ENCODE assay signal across 1 cellular context in the genomic region with DNA sequence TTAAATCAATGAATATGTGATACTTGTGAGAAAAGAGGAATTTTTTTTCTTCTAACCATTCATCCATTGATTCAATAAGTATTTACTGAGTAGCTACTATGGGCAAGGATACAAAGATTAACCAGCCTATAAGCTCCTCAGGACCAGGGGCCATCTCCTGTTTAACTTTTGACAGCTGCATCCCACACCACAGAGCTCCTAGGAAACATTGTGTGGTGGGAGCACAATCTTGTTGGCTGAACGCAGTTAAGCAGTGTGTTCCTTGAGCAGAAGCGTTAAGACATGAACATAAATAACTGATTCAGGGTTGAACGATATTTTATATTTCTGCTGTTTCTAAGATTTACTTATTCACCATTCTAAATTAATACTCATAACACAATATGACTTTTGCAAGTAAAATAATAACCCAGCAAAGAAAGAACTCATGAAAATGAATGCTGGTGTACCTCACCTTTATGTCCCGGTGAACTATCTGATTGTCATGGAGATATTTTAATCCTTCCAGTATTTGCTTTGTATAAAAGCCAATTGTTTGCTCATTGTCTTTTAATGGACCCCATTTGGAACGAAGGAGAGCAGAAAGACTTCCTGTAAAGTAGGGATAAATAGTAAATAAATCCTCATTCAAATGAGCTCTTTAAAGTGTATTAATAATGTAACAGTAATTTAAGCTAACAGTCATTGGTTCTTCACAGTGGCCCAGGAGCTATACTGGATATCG.
TF ChIP-seq lines count a peak whose summit lies in the region.

No MANE protein-coding gene starts in this region.

TF ChIP-seq in HepG2, 621 proteins besides CTCF, POLR2A, EP300 and RAD21 (continued from another document):
- no peak for TF ChIP-seq HOMEZ (CRISPR knock-in tag; IDR thresholded peaks at IDR 0.05; ENCODE audit: low read depth)
- TF ChIP-seq SSRP1 (CRISPR knock-in tag; IDR thresholded peaks at IDR 0.05): no peak
- no peak for TF ChIP-seq ZBTB2 (CRISPR knock-in tag; IDR thresholded peaks at IDR 0.05; ENCODE audit: low read depth)
